In the genomic region with DNA sequence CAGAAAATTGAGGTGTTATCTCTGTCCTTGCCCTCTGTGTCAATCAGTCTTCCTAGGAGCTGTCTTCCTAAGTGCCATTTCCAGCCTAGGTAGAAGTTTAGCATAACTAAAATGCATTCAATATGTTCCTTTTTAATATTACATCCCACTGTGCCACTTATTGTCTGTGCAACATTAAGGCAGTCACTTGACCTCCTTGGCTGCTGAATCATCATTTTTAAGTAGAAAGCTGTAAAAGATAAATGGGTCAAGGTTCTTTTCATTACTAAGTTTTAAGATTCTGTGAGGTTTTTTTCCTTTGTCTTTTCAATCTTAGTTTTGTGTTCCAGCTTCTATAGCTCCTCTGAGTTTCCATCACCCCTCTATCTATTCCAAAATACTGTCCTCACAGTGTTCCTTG, we compare ENCODE assay signal across 26 cellular contexts.
"Had no signal": no experiment of that assay in that cellular context is flagged by ENCODE, and none has a peak within 500 bp of the region (broad histone marks: within the 10 kb centered on the region; RNA-seq: fewer than 3 reads in every experiment).

No MANE protein-coding gene starts in this region.

- DNase-seq: hippocampal formation; hypothalamus; immature natural killer cell; islet precursor cell; kidney; kidney glomerular epithelial cell; left cardiac atrium; left colon; left lung; left ventricle myocardium inferior; left ventricle myocardium superior; lower lobe of right lung; mammary epithelial cell; mesenchymal stem cell; mesendoderm; midbrain; mucosa of descending colon; naive B cell; naive thymus-derived CD4-positive, alpha-beta T cell had no signal

- H3K27me3 Mint-ChIP-seq: memory B cell; naive B cell; naive thymus-derived CD4-positive, alpha-beta T cell had no signal

- ATAC-seq: left cardiac atrium; left colon; left lobe of liver; left lung; left ventricle myocardium superior; lower lobe of right lung; mucosa of descending colon; naive thymus-derived CD4-positive, alpha-beta T cell had no signal

- H2AFZ ChIP-seq: hepatocyte had no signal

- H3K79me2 ChIP-seq: hepatocyte had no signal

- H3K36me3 Mint-ChIP-seq: immature natural killer cell; memory B cell; mesothelial cell of epicardium; naive B cell; naive thymus-derived CD4-positive, alpha-beta T cell had no signal

- H3K4me3 ChIP-seq: hepatocyte, left lung, left ventricle myocardium inferior, lower lobe of right lung, lung, mucosa of descending colon had no signal

- FAIRE-seq: islet of Langerhans, keratinocyte, kidney had no signal

- H3K27me3 ChIP-seq: hepatocyte, left lung had no signal

- H3K27ac Mint-ChIP-seq: immature natural killer cell; memory B cell; mesothelial cell of epicardium; naive B cell; naive thymus-derived CD4-positive, alpha-beta T cell had no signal

- H3K9me3 Mint-ChIP-seq: mesothelial cell of epicardium had no signal

- H3K4me1 ChIP-seq: left lung, left ventricle myocardium inferior, lower lobe of right lung had no signal

- H3K4me1 Mint-ChIP-seq: immature natural killer cell; memory B cell; naive B cell; naive thymus-derived CD4-positive, alpha-beta T cell had no signal

- H3K27ac ChIP-seq: hepatocyte, left lung, left ventricle myocardium inferior, lower lobe of right lung had no signal

- H3K4me2 ChIP-seq: hepatocyte had no signal

- H3K9me3 ChIP-seq: left lung, left ventricle myocardium inferior, lower lobe of right lung, mucosa of descending colon had no signal

- H3K4me3 Mint-ChIP-seq: immature natural killer cell; memory B cell; mesothelial cell of epicardium; naive B cell; naive thymus-derived CD4-positive, alpha-beta T cell had no signal

- H3K36me3 ChIP-seq: left lung, left ventricle myocardium inferior, lower lobe of right lung had no signal
